ENCODE assay signal across 1 cellular context in genomic region chr5:891837-892389, GRCh38.
TF ChIP-seq lines count a peak whose summit lies in the region.

No MANE protein-coding gene starts in this region.

TF ChIP-seq in SK-N-SH, 30 proteins besides CTCF, POLR2A, EP300 and RAD21 (continued from another document):
- no peak for TF ChIP-seq REST (IDR thresholded peaks at IDR 0.05; ENCODE audit: low read depth, low read length)
- no peak for TF ChIP-seq USF1 (IDR thresholded peaks at IDR 0.05; ENCODE audit: borderline replicate concordance, low read depth)
- TF ChIP-seq FOSL2 (IDR thresholded peaks at IDR 0.05; ENCODE audit: borderline replicate concordance, low read depth) = no peak
- no peak for TF ChIP-seq FOXJ3 (CRISPR knock-in tag; IDR thresholded peaks at IDR 0.05)
- TF ChIP-seq RFX5 (IDR thresholded peaks at IDR 0.05; ENCODE audit: low read length) = no peak
- no peak for TF ChIP-seq EZH2phosphoT487 (IDR thresholded peaks at IDR 0.05; ENCODE audit: borderline replicate concordance, low read depth)
- TF ChIP-seq GATA2 (CRISPR knock-in tag; IDR thresholded peaks at IDR 0.05) = no peak
- TF ChIP-seq SMC3 (IDR thresholded peaks at IDR 0.05; ENCODE audit: low read depth, low read length) = no peak
- TF ChIP-seq RCOR1 (IDR thresholded peaks at IDR 0.05; ENCODE audit: low read length) = no peak
